Comparison of ENCODE assay signal across 28 cellular contexts in the genomic region with DNA sequence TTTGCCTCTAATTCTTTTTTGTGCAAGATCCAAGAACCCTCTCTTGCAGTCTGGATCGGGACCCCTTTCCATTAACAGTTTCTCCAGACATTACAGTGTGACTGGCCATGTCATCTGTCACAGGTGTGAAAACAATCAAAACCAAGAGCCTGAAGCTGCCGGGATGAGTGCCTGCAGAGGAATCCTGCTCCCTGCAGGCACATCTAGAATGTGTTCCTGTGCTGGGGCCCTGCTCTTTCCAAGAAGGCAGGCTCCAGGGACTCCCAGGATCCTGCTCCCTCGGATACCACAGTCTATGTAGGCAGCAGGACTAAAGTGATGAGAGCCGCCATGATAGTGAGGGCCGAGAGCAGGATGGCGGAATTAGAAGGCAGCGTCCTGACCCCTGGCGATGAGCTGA. TPM values are rescaled to one million over a fixed set of nuclear protein-coding genes. Genes with fewer than 3 reads are reported as not detected.
"Had no signal": no experiment of that assay in that cellular context is flagged by ENCODE, and none has a peak within 500 bp of the region (broad histone marks: within the 10 kb centered on the region; RNA-seq: fewer than 3 reads in every experiment).

No MANE protein-coding gene starts in this region.

- H3K9me3 Mint-ChIP-seq: activated CD4-positive, alpha-beta memory T cell treated with anti-CD3 and anti-CD28 coated beads, Interleukin-2, amount 10 ng/mL, durations not matched to agents 7 days and 5 days; activated CD4-positive, alpha-beta T cell treated with anti-CD3 and anti-CD28 coated beads, Interleukin-2, amount 10 ng/mL, durations not matched to agents 7 days and 5 days; activated naive CD4-positive, alpha-beta T cell treated with anti-CD3 and anti-CD28 coated beads, Interleukin-2, amount 10 ng/mL, durations not matched to agents 7 days and 5 days; activated naive CD4-positive, alpha-beta T cell treated with anti-CD3 and anti-CD28 coated beads, Interleukin-2, amount 50 U/mL, for 72 hours; activated T-cell treated with anti-CD3 and anti-CD28 coated beads, Interleukin-2, amount 50 U/mL, for 24 hours; brain had no signal

- H3K4me1 Mint-ChIP-seq: activated CD4-positive, alpha-beta memory T cell treated with anti-CD3 and anti-CD28 coated beads, Interleukin-2, amount 10 ng/mL, durations not matched to agents 7 days and 5 days; activated CD4-positive, alpha-beta T cell treated with anti-CD3 and anti-CD28 coated beads, Interleukin-2, amount 10 ng/mL, durations not matched to agents 7 days and 5 days; activated naive CD4-positive, alpha-beta T cell treated with anti-CD3 and anti-CD28 coated beads, Interleukin-2, amount 10 ng/mL, durations not matched to agents 7 days and 5 days; activated naive CD8-positive, alpha-beta T cell treated with anti-CD3 and anti-CD28 coated beads, Interleukin-2, amount 10 ng/mL, durations not matched to agents 7 days and 5 days; brain had no signal

- ATAC-seq: activated naive CD4-positive, alpha-beta T cell treated with anti-CD3 and anti-CD28 coated beads, Interleukin-2, amount 50 U/mL, for 72 hours; activated T-cell treated with anti-CD3 and anti-CD28 coated beads, Interleukin-2, amount 50 U/mL, for 72 hours; esophagus mucosa had no signal

- H3K27me3 Mint-ChIP-seq: activated CD4-positive, alpha-beta memory T cell treated with anti-CD3 and anti-CD28 coated beads, Interleukin-2, amount 10 ng/mL, durations not matched to agents 7 days and 5 days; activated naive CD4-positive, alpha-beta T cell treated with anti-CD3 and anti-CD28 coated beads, Interleukin-2, amount 10 ng/mL, durations not matched to agents 7 days and 5 days had no signal

- H3K27ac Mint-ChIP-seq: activated CD4-positive, alpha-beta memory T cell treated with anti-CD3 and anti-CD28 coated beads, Interleukin-2, amount 10 ng/mL, durations not matched to agents 7 days and 5 days; activated CD4-positive, alpha-beta T cell treated with anti-CD3 and anti-CD28 coated beads, Interleukin-2, amount 10 ng/mL, durations not matched to agents 7 days and 5 days; activated naive CD4-positive, alpha-beta T cell treated with anti-CD3 and anti-CD28 coated beads, Interleukin-2, amount 10 ng/mL, durations not matched to agents 7 days and 5 days; activated naive CD4-positive, alpha-beta T cell treated with anti-CD3 and anti-CD28 coated beads, Interleukin-2, amount 50 U/mL, for 72 hours; activated naive CD8-positive, alpha-beta T cell treated with anti-CD3 and anti-CD28 coated beads, Interleukin-2, amount 10 ng/mL, durations not matched to agents 7 days and 5 days; activated T-cell treated with anti-CD3 and anti-CD28 coated beads, Interleukin-2, amount 50 U/mL, for 24 hours; activated T-cell treated with anti-CD3 and anti-CD28 coated beads, Interleukin-2, amount 50 U/mL, for 72 hours; brain had no signal

- H3K4me1 ChIP-seq: ascending aorta, breast epithelium, colonic mucosa had no signal

- H3K4me3 Mint-ChIP-seq: activated CD4-positive, alpha-beta memory T cell treated with anti-CD3 and anti-CD28 coated beads, Interleukin-2, amount 10 ng/mL, durations not matched to agents 7 days and 5 days; activated CD4-positive, alpha-beta T cell treated with anti-CD3 and anti-CD28 coated beads, Interleukin-2, amount 10 ng/mL, durations not matched to agents 7 days and 5 days; activated naive CD4-positive, alpha-beta T cell treated with anti-CD3 and anti-CD28 coated beads, Interleukin-2, amount 10 ng/mL, durations not matched to agents 7 days and 5 days; activated naive CD8-positive, alpha-beta T cell treated with anti-CD3 and anti-CD28 coated beads, Interleukin-2, amount 10 ng/mL, durations not matched to agents 7 days and 5 days; activated T-cell treated with anti-CD3 and anti-CD28 coated beads, Interleukin-2, amount 50 U/mL, for 24 hours; activated T-cell treated with anti-CD3 and anti-CD28 coated beads, Interleukin-2, amount 50 U/mL, for 72 hours; brain had no signal

- H3K36me3 ChIP-seq: ascending aorta, breast epithelium, cardiac muscle cell, colonic mucosa had no signal

- H3K27ac ChIP-seq: ascending aorta, breast epithelium, cardiac muscle cell, colonic mucosa had no signal

- H3K36me3 Mint-ChIP-seq: activated naive CD4-positive, alpha-beta T cell treated with anti-CD3 and anti-CD28 coated beads, Interleukin-2, amount 10 ng/mL, durations not matched to agents 7 days and 5 days; activated naive CD4-positive, alpha-beta T cell treated with anti-CD3 and anti-CD28 coated beads, Interleukin-2, amount 50 U/mL, for 72 hours; activated naive CD8-positive, alpha-beta T cell treated with anti-CD3 and anti-CD28 coated beads, Interleukin-2, amount 10 ng/mL, durations not matched to agents 7 days and 5 days; brain had no signal

- H3K27me3 ChIP-seq: ascending aorta, breast epithelium, cardiac muscle cell, colonic mucosa had no signal

- H3K4me3 ChIP-seq: ascending aorta, breast epithelium, cardiac muscle cell, colonic mucosa had no signal

- DNase-seq: activated CD4-positive, alpha-beta memory T cell treated with anti-CD3 and anti-CD28 coated beads, Interleukin-2, amount 10 ng/mL, durations not matched to agents 7 days and 5 days; activated CD4-positive, alpha-beta T cell treated with anti-CD3 and anti-CD28 coated beads for 1 hour; activated CD4-positive, alpha-beta T cell treated with anti-CD3 and anti-CD28 coated beads for 4 hours; activated CD4-positive, alpha-beta T cell treated with anti-CD3 and anti-CD28 coated beads, Interleukin-2, amount 10 ng/mL, durations not matched to agents 7 days and 5 days; activated CD4-positive, alpha-beta T cell treated with anti-CD3 and anti-CD28 coated beads, Interleukin-2, amount 50 U/mL, for 4 hours; activated CD8-positive, alpha-beta memory T cell treated with anti-CD3 and anti-CD28 coated beads, Interleukin-2, amount 50 U/mL, for 48 hours; activated gamma-delta T cell; activated naive CD4-positive, alpha-beta T cell; activated naive CD4-positive, alpha-beta T cell treated with anti-CD3 and anti-CD28 coated beads, Interleukin-2, amount 10 ng/mL, durations not matched to agents 7 days and 5 days; activated naive CD8-positive, alpha-beta T cell treated with anti-CD3 and anti-CD28 coated beads, Interleukin-2, amount 10 ng/mL, durations not matched to agents 7 days and 5 days; activated T-cell treated with anti-CD3 and anti-CD28 coated beads for 4 hours; activated T-cell treated with anti-CD3 and anti-CD28 coated beads, Interleukin-2, amount 50 U/mL, for 24 hours; activated T-cell treated with anti-CD3 and anti-CD28 coated beads, Interleukin-2, amount 50 U/mL, for 72 hours; central memory CD4-positive, alpha-beta T cell; cerebellar nuclear complex; colonic mucosa; effector CD8-positive, alpha-beta T cell; foreskin fibroblast; T-helper 2 cell had no signal

- H3K9me3 ChIP-seq: ascending aorta, breast epithelium, colonic mucosa had no signal

RNA-seq across cellular contexts. Expression of a gene that starts 38.8 kb away (rescaled TPM):
- total RNA-seq: activated naive CD8-positive, alpha-beta T cell treated with anti-CD3 and anti-CD28 coated beads, Interleukin-2, amount 10 ng/mL, durations not matched to agents 7 days and 5 days; T-helper 1 cell treated with Interleukin-12 subunit alpha and Interleukin-12 subunit beta and Interleukin-4 antibody, amounts not matched to agents 30 ng/mL and 1 ng/mL, for 36 hours had no signal

RNA-seq across cellular contexts. Expression of a gene that starts 44.5 kb away (rescaled TPM):
- total RNA-seq: activated CD4-positive, alpha-beta memory T cell treated with anti-CD3 and anti-CD28 coated beads, Interleukin-2, amount 10 ng/mL, durations not matched to agents 7 days and 5 days; activated CD4-positive, alpha-beta T cell treated with anti-CD3 and anti-CD28 coated beads, Interleukin-2, amount 10 ng/mL, durations not matched to agents 7 days and 5 days; activated naive CD4-positive, alpha-beta T cell treated with anti-CD3 and anti-CD28 coated beads, Interleukin-2, amount 50 U/mL, for 72 hours; activated naive CD8-positive, alpha-beta T cell treated with anti-CD3 and anti-CD28 coated beads, Interleukin-2, amount 10 ng/mL, durations not matched to agents 7 days and 5 days; activated T-cell treated with anti-CD3 and anti-CD28 coated beads, Interleukin-2, amount 50 U/mL, for 72 hours; ascending aorta; dermis microvascular lymphatic vessel endothelial cell; epithelial cell of proximal tubule; T-helper 1 cell treated with Interleukin-12 subunit alpha and Interleukin-12 subunit beta and Interleukin-4 antibody, amounts not matched to agents 30 ng/mL and 1 ng/mL, for 36 hours had no signal
